In the genomic region with DNA sequence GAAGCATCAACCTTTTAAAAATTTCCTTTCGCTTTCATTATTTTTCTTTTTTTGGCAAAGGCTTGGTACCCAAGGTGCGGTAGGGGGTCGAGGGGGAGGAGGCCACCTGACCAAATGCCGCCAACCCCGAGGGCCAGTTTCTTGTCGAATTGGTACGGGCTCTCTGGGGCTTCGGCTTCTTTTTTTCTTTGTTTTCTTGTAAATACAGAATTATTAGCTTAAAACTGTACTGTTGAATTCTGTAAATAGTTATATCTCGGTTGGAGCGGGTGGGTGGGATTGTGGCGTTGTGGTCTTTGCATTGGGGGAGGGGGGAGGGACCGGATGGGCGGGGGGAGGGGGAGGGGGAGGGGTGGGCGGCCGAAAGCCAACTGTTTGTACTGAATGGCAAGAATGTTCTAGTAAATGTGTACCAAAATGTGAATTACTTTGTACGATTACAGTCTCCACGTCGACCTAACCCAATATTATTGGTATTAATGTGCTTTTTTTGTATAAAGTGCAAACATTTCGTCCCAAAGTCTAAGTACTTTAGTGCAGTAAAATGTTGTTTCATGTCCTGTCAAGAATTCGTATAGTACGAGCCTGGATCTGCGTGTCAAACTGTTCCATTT, we compare ENCODE assay signal across 13 cellular contexts. TPM values are rescaled to one million over a fixed set of nuclear protein-coding genes. Genes with fewer than 3 reads are reported as not detected.
DNase-seq lines count a peak whose midpoint lies in the region; ATAC-seq lines count a peak whose summit lies in the region.
"Had no signal": no experiment of that assay in that cellular context is flagged by ENCODE, and none has a peak within 500 bp of the region (broad histone marks: within the 10 kb centered on the region; RNA-seq: fewer than 3 reads in every experiment).

No MANE protein-coding gene starts in this region.

- no peaks in the 10 kb centered on the region for H4K20me1 ChIP-seq in Karpas-422 (ENCODE audit: insufficient read depth, low read depth, low read length)

- H3K4me2 ChIP-seq in Karpas-422 (ENCODE audit: low read depth, low read length, poor library complexity, severe bottlenecking) = no peak overlapping the region

- peaks cover 3 to 26% (median 13%) of the 10 kb centered on the region in 7 donors for H3K9me3 Mint-ChIP-seq in CD4-positive, CD25-positive, alpha-beta regulatory T cell
- peaks cover 6 to 7% (median 6%) of the 10 kb centered on the region in 3 donors for H3K9me3 Mint-ChIP-seq in IgD-negative memory B cell
- H3K9me3 Mint-ChIP-seq in naive thymus-derived CD8-positive, alpha-beta T cell = peaks cover 4 to 68% (median 26%) of the 10 kb centered on the region in 9 donors

- H3K4me3 Mint-ChIP-seq in CD4-positive, CD25-positive, alpha-beta regulatory T cell = peak overlapping the region; percentile 55 to 88 (median 74)
- H3K4me3 Mint-ChIP-seq in IgD-negative memory B cell = peak overlapping the region in 3 of 4 donors; percentile 35 to 86 (median 64)
- peak overlapping the region; percentile 68 to 88 (median 78) for H3K4me3 Mint-ChIP-seq in naive thymus-derived CD8-positive, alpha-beta T cell

- POLR2A ChIA-PET in naive thymus-derived CD8-positive, alpha-beta T cell (lab: Charles Lee) = no interaction called here

- no peak for DNase-seq in CD4-positive, CD25-positive, alpha-beta regulatory T cell
- DNase-seq in naive thymus-derived CD8-positive, alpha-beta T cell = no peak
- DNase-seq in Karpas-422 (no peak), hepatic stellate cell (ENCODE audit: low spot score) (no peak), DMS79 (lab: John Stamatoyannopoulos, UW) (no peak)
- DNase-seq: activated gamma-delta T cell, DND-41, NCI-H2171 treated with DMSO at 0.1 percent for 48 hours had no signal

- peak overlapping the region in 1 of 3 donors; percentile 10 for H3K27ac Mint-ChIP-seq in CD4-positive, CD25-positive, alpha-beta regulatory T cell
- peak overlapping the region in 2 of 3 donors; percentile 83 to 86 for H3K27ac Mint-ChIP-seq in IgD-negative memory B cell
- peak overlapping the region in 4 of 10 donors; percentile 1 to 86 (median 28) for H3K27ac Mint-ChIP-seq in naive thymus-derived CD8-positive, alpha-beta T cell

- peaks cover 3 to 14% of the 10 kb centered on the region in 2 experiments for H3K9me3 ChIP-seq in CD4-positive, CD25-positive, alpha-beta regulatory T cell (ENCODE audit: control insufficient read depth in 2 of 2, low read length in 2 of 2)
- H3K9me3 ChIP-seq in Karpas-422 (ENCODE audit: low read length) = no peaks in the 10 kb centered on the region; the same call in 1 of the 2 replicates

- peaks cover 49% of the 10 kb centered on the region for H3K27me3 ChIP-seq in CD4-positive, CD25-positive, alpha-beta regulatory T cell (ENCODE audit: control insufficient read depth, insufficient read depth, low read length)
- no peaks in the 10 kb centered on the region for H3K27me3 ChIP-seq in Karpas-422 (ENCODE audit: low read length)

- no peak overlapping the region for H3K27ac ChIP-seq in CD4-positive, CD25-positive, alpha-beta regulatory T cell (ENCODE audit: insufficient read depth, low read length, poor library complexity, severe bottlenecking)
- H3K27ac ChIP-seq in cingulate gyrus (ENCODE audit: low read depth, low read length) (peak overlapping the region; percentile 71), Karpas-422 (ENCODE audit: low read length) (no peak overlapping the region)
- H3K27ac ChIP-seq: SK-N-MC had no signal

- no peaks in the 10 kb centered on the region for H3K9me2 ChIP-seq in Karpas-422 (replicated peaks; ENCODE audit: insufficient read depth, low read length)

- no peak overlapping the region for H2AFZ ChIP-seq in Karpas-422 (ENCODE audit: low read length)

- peaks cover 31% of the 10 kb centered on the region for H3K4me1 ChIP-seq in CD4-positive, CD25-positive, alpha-beta regulatory T cell (ENCODE audit: control insufficient read depth, insufficient read depth, low read length, poor library complexity, severe bottlenecking)
- H3K4me1 ChIP-seq in Karpas-422 (ENCODE audit: low read length) = no peaks in the 10 kb centered on the region

- peaks cover 7 to 40% (median 17%) of the 10 kb centered on the region in 4 donors for H3K4me1 Mint-ChIP-seq in CD4-positive, CD25-positive, alpha-beta regulatory T cell
- H3K4me1 Mint-ChIP-seq in IgD-negative memory B cell = peaks cover 0 to 8% (median 7%) of the 10 kb centered on the region in 3 donors
- H3K4me1 Mint-ChIP-seq in naive thymus-derived CD8-positive, alpha-beta T cell = peaks cover 19 to 36% (median 32%) of the 10 kb centered on the region in 4 donors

- H3K27me3 Mint-ChIP-seq in CD4-positive, CD25-positive, alpha-beta regulatory T cell = peaks cover 84% of the 10 kb centered on the region
- H3K27me3 Mint-ChIP-seq in IgD-negative memory B cell = peaks cover 52% of the 10 kb centered on the region
- peaks cover 53 to 85% (median 76%) of the 10 kb centered on the region in 5 donors for H3K27me3 Mint-ChIP-seq in naive thymus-derived CD8-positive, alpha-beta T cell

- no peaks in the 10 kb centered on the region for H3K36me3 Mint-ChIP-seq in CD4-positive, CD25-positive, alpha-beta regulatory T cell
- no peaks in the 10 kb centered on the region for H3K36me3 Mint-ChIP-seq in IgD-negative memory B cell
- peaks cover 14 to 39% (median 30%) of the 10 kb centered on the region in 3 donors for H3K36me3 Mint-ChIP-seq in naive thymus-derived CD8-positive, alpha-beta T cell

- no peaks in the 10 kb centered on the region for H3K79me2 ChIP-seq in Karpas-422 (ENCODE audit: low read length)

- no peak overlapping the region for H3K9ac ChIP-seq in Karpas-422 (ENCODE audit: low read length)

- H3K36me3 ChIP-seq in CD4-positive, CD25-positive, alpha-beta regulatory T cell (ENCODE audit: control insufficient read depth, insufficient read depth, low read length) = no peaks in the 10 kb centered on the region
- H3K36me3 ChIP-seq in Karpas-422 (ENCODE audit: insufficient read depth, low read length) = no peaks in the 10 kb centered on the region

- ATAC-seq in CD4-positive, CD25-positive, alpha-beta regulatory T cell (ENCODE audit: low read depth in 2 of 2) = no peak
- no peak for ATAC-seq in naive thymus-derived CD8-positive, alpha-beta T cell
- ATAC-seq in HG02588 (IDR thresholded peaks at IDR 0.05; ENCODE audit: unreplicated experiment) = no peak
- ATAC-seq: HCT116 had no signal

- H3K4me3 ChIP-seq in CD4-positive, CD25-positive, alpha-beta regulatory T cell (ENCODE audit: low read depth, low read length) = peak overlapping the region; percentile 48
- no peak overlapping the region for H3K4me3 ChIP-seq in Karpas-422 (ENCODE audit: low read length)

RNA-seq across cellular contexts. Expression of gene ZIC1, which starts 4.7 kb away (rescaled TPM):
- not detected for total RNA-seq in CD4-positive, CD25-positive, alpha-beta regulatory T cell
- not detected for polyA plus RNA-seq in CD4-positive, CD25-positive, alpha-beta regulatory T cell
- polyA plus RNA-seq in IgD-negative memory B cell = not detected
- total RNA-seq in naive thymus-derived CD8-positive, alpha-beta T cell = not detected
- not detected for polyA plus RNA-seq in naive thymus-derived CD8-positive, alpha-beta T cell
- total RNA-seq in Karpas-422 (2014; rRNA removed; shearing (Covaris generic); ENCODE audit: low replicate concordance) = not detected in 2 replicates

RNA-seq across cellular contexts. Expression of gene ZIC4, which starts 7.5 kb away (rescaled TPM):
- not detected for total RNA-seq in CD4-positive, CD25-positive, alpha-beta regulatory T cell
- polyA plus RNA-seq in CD4-positive, CD25-positive, alpha-beta regulatory T cell = not detected
- not detected for polyA plus RNA-seq in IgD-negative memory B cell
- not detected for total RNA-seq in naive thymus-derived CD8-positive, alpha-beta T cell
- not detected for polyA plus RNA-seq in naive thymus-derived CD8-positive, alpha-beta T cell
- total RNA-seq in Karpas-422 (2014; rRNA removed; shearing (Covaris generic); ENCODE audit: low replicate concordance) = not detected in 2 replicates
